ENCODE assay signal across 8 cellular contexts in the genomic region with DNA sequence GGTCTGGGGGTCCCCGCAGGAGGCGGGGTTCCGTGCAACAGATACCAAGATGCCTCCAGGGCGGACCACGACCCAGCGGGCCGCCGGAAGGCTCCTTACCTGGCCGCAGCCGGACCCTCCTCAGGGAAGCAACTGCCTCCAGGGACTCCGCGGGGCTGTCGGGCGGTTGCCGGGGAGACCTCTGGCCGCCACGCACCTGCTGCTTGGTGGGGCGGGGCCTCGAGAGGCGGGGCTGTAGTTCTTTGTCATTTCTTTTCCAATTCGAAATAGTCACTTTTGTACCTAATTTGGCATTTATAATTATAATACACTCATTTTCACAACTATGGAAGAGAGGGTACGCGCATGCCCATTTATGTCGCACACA. TPM values are rescaled to one million over a fixed set of nuclear protein-coding genes. Genes with fewer than 3 reads are reported as not detected.
A peak's percentile ranks its signal among the peaks of the same experiment; 100 is the strongest.
DNase-seq lines count a peak whose midpoint lies in the region; ATAC-seq, FAIRE-seq and TF ChIP-seq lines count a peak whose summit lies in the region.

No MANE protein-coding gene starts in this region.

- H3K27me3 ChIP-seq in BJ (ENCODE audit: control insufficient read depth, insufficient read depth, low read length) (no peaks in the 10 kb centered on the region), pancreas (no peaks in the 10 kb centered on the region)

- H3K9me3 ChIP-seq in pancreas: no peaks in the 10 kb centered on the region

- CTCF ChIA-PET in BJ (lab: Yijun Ruan, JAX): interaction anchor here (0.6 to 1.4 kb wide), 2 partner anchors 14 to 298 kb away, joined by 3 to 6 read pairs; no protein-coding TSS in a partner anchor

- POLR2A ChIA-PET in BJ (lab: Charles Lee): no interaction called here

- TF ChIP-seq CTCF in BJ (IDR thresholded peaks at IDR 0.05; ENCODE audit: insufficient read depth, low read depth, low read length) (no peak), pancreas (IDR thresholded peaks at IDR 0.05) (no peak)

- no peak for FAIRE-seq in pancreas (lab: Jason Lieb, UNC)

- peaks cover 0 to 8% (median 0%) of the 10 kb centered on the region in 3 donors for H3K4me1 ChIP-seq in pancreas
- no peaks in the 10 kb centered on the region for H3K4me1 ChIP-seq in urinary bladder (ENCODE audit: insufficient read depth)

- WGBS in pancreas, 2 donors: 0 to 1% methylated on average over 24 of the region's 24 CpGs
- under 1% methylated on average over 24 of the region's 24 CpGs for WGBS in urinary bladder

- ATAC-seq in GM19351 (IDR thresholded peaks at IDR 0.05; ENCODE audit: unreplicated experiment) (peak; percentile 33), HG03460 (IDR thresholded peaks at IDR 0.05; ENCODE audit: unreplicated experiment) (peak; percentile 36), pancreas (peak; percentile 84 to 90 (median 86))

- H3K36me3 ChIP-seq in BJ (ENCODE audit: control insufficient read depth, insufficient read depth, low read length) (no peaks in the 10 kb centered on the region), pancreas (no peaks in the 10 kb centered on the region), urinary bladder (ENCODE audit: insufficient read depth) (no peaks in the 10 kb centered on the region)

- H3K4me3 ChIP-seq in BJ (ENCODE audit: low read depth, low read length) (peak overlapping the region; percentile 71), pancreas (peak overlapping the region; percentile 61 to 76 (median 67)), urinary bladder (ENCODE audit: low read depth, low read length) (peak overlapping the region; percentile 61)

- DNase-seq in BJ (ENCODE audit: low read depth) (no peak), RKO (ENCODE audit: low spot score) (peak; percentile 34), head of caudate nucleus (peak; percentile 29 to 83 (median 69)), pancreas (peak; percentile 68 to 89 (median 78))
- DNase-seq in activated naive CD4-positive, alpha-beta T cell (lab: John Stamatoyannopoulos, UW): peak in 3 of 4 experiments; percentile 20 to 65 (median 42)

- H3K27ac ChIP-seq in pancreas (peak overlapping the region; percentile 67 to 93 (median 89)), urinary bladder (ENCODE audit: low read depth) (no peak overlapping the region)

- intact Hi-C loops in head of caudate nucleus (cut with DNase I): no loop called here
- intact Hi-C loops in pancreas (cut with DNase I): no loop called here

RNA-seq across cellular contexts. Expression of a gene that starts 0.6 kb away (rescaled TPM):
- polyA plus RNA-seq in BJ (2011; rRNA removed): 1.3 and 3.1 TPM in 2 replicates
- polyA minus RNA-seq in BJ (2011; rRNA and poly(A)+ RNA removed): 0.66 and 0.77 TPM in 2 replicates
- total RNA-seq in pancreas: 1 to 10 TPM; 2.0 to 6.0 (median 3.8) TPM
- 1 to 10 TPM; 2.4 to 4.1 TPM for polyA plus RNA-seq in pancreas
- total RNA-seq in urinary bladder: 15.4 TPM
- 7.3 TPM for polyA plus RNA-seq in urinary bladder

RNA-seq across cellular contexts. Expression of a gene that starts 0.7 kb away (rescaled TPM):
- 11.2 and 20.9 TPM in 2 replicates for polyA plus RNA-seq in BJ (2011; rRNA removed)
- polyA minus RNA-seq in BJ (2011; rRNA and poly(A)+ RNA removed): 9.8 and 10.0 TPM in 2 replicates
- 10 to 100 TPM in 1 of 6 donors, 1 to 10 TPM in 5; 4.8 to 10.8 (median 6.1) TPM for total RNA-seq in pancreas
- polyA plus RNA-seq in pancreas: 1 to 10 TPM; 4.0 to 7.7 TPM
- 24.5 TPM for total RNA-seq in urinary bladder
- polyA plus RNA-seq in urinary bladder: 11.8 TPM

Comparison
In these comparisons a context has a peak if more than half of its experiments do, and no peak if none do; other contexts are left out.
1. ATAC-seq: peak in every context shown above with its lines; median percentile 86 in pancreas; 36 in HG03460; 33 in GM19351.